7 cellular contexts compared by ENCODE assay signal in the genomic region with DNA sequence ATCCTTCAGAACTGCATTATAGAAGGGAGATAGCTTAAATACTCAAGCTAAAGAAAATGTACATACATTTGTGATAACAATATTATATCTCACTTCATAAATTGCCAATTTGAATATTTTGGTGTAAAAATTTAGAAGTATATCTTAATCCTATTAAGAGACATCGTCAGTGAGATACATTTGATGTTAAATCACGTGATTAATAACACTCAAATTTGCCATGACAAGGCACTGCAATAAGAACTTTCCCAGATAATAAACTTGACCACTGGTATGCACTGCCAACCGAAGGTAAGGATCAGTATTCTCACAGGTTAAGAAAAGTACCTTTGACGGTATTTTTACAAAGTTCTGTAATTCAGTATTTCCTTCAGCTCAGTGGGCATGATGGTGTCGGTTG.
"Had no signal": no experiment of that assay in that cellular context is flagged by ENCODE, and none has a peak within 500 bp of the region (broad histone marks: within the 10 kb centered on the region; RNA-seq: fewer than 3 reads in every experiment).

No MANE protein-coding gene starts in this region.

- DNase-seq: IMR-90, KBM-7, KG1 had no signal

- H3K36me3 Mint-ChIP-seq: IgD-negative memory B cell had no signal

- H3K27me3 Mint-ChIP-seq: IgD-negative memory B cell had no signal

- FAIRE-seq: HTR-8/SVneo had no signal

- H3K27ac ChIP-seq: HL-60, KMS-11 had no signal

- H3K27ac Mint-ChIP-seq: IgD-negative memory B cell had no signal

- H3K4me1 Mint-ChIP-seq: IgD-negative memory B cell had no signal

- H3K9ac ChIP-seq: KMS-11 had no signal

- H3K4me3 Mint-ChIP-seq: IgD-negative memory B cell had no signal
